8 cellular contexts compared by ENCODE assay signal in the genomic region with DNA sequence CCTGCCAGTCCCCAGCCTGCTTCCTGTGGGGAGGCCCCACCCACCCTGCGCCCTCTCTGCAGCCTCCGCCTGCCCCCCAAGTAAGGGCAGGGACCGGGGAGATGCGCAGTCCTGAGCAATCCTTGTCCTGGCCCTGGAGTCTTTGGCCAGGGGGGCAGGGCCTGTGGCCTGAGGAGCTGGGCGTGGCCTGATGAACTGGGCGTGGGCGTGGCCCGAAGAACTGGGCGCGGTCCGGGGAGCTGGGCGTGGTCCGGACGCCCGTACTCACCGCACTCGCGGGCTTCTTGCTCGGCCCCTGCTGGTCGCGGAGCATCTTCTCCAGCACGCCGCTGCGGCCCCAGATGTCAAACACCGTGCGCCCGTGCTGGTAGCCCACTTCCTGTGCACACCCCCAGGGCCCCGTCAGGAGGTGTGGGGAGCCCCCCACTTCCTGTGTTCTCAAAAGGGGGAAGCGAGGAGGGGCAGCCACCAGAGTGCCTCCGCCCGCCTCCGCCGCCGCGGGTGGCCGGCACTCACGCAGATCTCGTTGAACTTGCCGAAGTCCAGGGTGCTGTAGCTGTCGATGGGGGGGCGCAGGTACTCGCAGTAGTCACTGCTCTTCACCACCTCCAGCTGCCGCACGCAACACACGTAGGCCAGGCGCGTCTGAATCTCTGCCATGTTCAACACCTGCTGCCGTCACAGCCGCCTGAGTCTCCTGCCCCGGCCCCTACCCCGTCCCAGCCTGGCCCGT. TPM values are rescaled to one million over a fixed set of nuclear protein-coding genes. Genes with fewer than 3 reads are reported as not detected.
A peak's percentile ranks its signal among the peaks of the same experiment; 100 is the strongest.
DNase-seq lines count a peak whose midpoint lies in the region; ATAC-seq and TF ChIP-seq lines count a peak whose summit lies in the region.

No MANE protein-coding gene starts in this region.

- no peak overlapping the region for H2BK15ac ChIP-seq in mesenchymal stem cell (ENCODE audit: low read depth, poor library complexity, severe bottlenecking)

- peak overlapping the region; percentile 45 to 63 for H3K4me3 Mint-ChIP-seq in CD14-positive monocyte
- peak overlapping the region; percentile 82 to 83 for H3K4me3 Mint-ChIP-seq in stimulated activated naive CD8-positive, alpha-beta T cell treated with anti-CD3 and anti-CD28 coated beads, Interleukin-15, amount 100 ng/mL, for 72 hours
- H3K4me3 Mint-ChIP-seq in progenitor cell of endocrine pancreas (ENCODE audit: low read depth), result no peak overlapping the region

- no peak overlapping the region for H2BK120ac ChIP-seq in mesenchymal stem cell (ENCODE audit: low read depth, low read length)

- peaks cover 2 to 5% of the 10 kb centered on the region in 2 donors for H3K36me3 Mint-ChIP-seq in CD14-positive monocyte
- no peaks in the 10 kb centered on the region for H3K36me3 Mint-ChIP-seq in activated naive CD4-positive, alpha-beta T cell treated with anti-CD3 and anti-CD28 coated beads, Interleukin-2, amount 50 U/mL, for 72 hours
- peaks cover under 1% of the 10 kb centered on the region for H3K36me3 Mint-ChIP-seq in progenitor cell of endocrine pancreas (ENCODE audit: insufficient read depth)

- no peak overlapping the region for H2AFZ ChIP-seq in mesenchymal stem cell (ENCODE audit: low read depth, low read length)

- H3K27ac ChIP-seq in mesenchymal stem cell (ENCODE audit: low read length, poor library complexity, severe bottlenecking), result no peak overlapping the region

- H3K9me3 Mint-ChIP-seq in CD14-positive monocyte, result peaks cover 0 to 14% (median 7%) of the 10 kb centered on the region in 7 donors
- H3K9me3 Mint-ChIP-seq in activated naive CD4-positive, alpha-beta T cell treated with anti-CD3 and anti-CD28 coated beads, Interleukin-2, amount 50 U/mL, for 72 hours, result no peaks in the 10 kb centered on the region
- H3K9me3 Mint-ChIP-seq in stimulated activated naive CD8-positive, alpha-beta T cell treated with anti-CD3 and anti-CD28 coated beads, Interleukin-15, amount 100 ng/mL, for 72 hours, result no peaks in the 10 kb centered on the region
- no peaks in the 10 kb centered on the region for H3K9me3 Mint-ChIP-seq in progenitor cell of endocrine pancreas (ENCODE audit: low read depth)

- peak; percentile 30 for TF ChIP-seq CTCF in CD14-positive monocyte (IDR thresholded peaks at IDR 0.05)
- no peak for TF ChIP-seq CTCF in progenitor cell of endocrine pancreas (IDR thresholded peaks at IDR 0.05; ENCODE audit: unreplicated experiment)

- peak; percentile 85 for DNase-seq in CD14-positive monocyte (ENCODE audit: low spot score)
- peak; percentile 97 for DNase-seq in H7
- DNase-seq in activated naive CD4-positive, alpha-beta T cell treated with anti-CD3 and anti-CD28 coated beads, Interleukin-2, amount 50 U/mL, for 72 hours (ENCODE audit: low spot score in 2 of 2), result peak; percentile 83 to 85
- DNase-seq in mesenchymal stem cell, result peak; percentile 43
- peak; percentile 89 to 94 for DNase-seq in stimulated activated naive CD8-positive, alpha-beta T cell treated with anti-CD3 and anti-CD28 coated beads, Interleukin-15, amount 100 ng/mL, for 72 hours
- no peak for DNase-seq in progenitor cell of endocrine pancreas (ENCODE audit: low spot score, unreplicated experiment)

- no peak overlapping the region for H3K4ac ChIP-seq in mesenchymal stem cell (ENCODE audit: low read depth in 1 of 2, low read length in 2 of 2)

- peak; percentile 73 to 82 for ATAC-seq in activated naive CD4-positive, alpha-beta T cell treated with anti-CD3 and anti-CD28 coated beads, Interleukin-2, amount 50 U/mL, for 72 hours
- peak; percentile 86 for ATAC-seq in stimulated activated naive CD8-positive, alpha-beta T cell treated with anti-CD3 and anti-CD28 coated beads, Interleukin-15, amount 100 ng/mL, for 72 hours
- no peak for ATAC-seq in GM19023 (IDR thresholded peaks at IDR 0.05; ENCODE audit: unreplicated experiment)

- H4K8ac ChIP-seq in mesenchymal stem cell (ENCODE audit: low read length), result no peak overlapping the region

- no peak overlapping the region for H2AK5ac ChIP-seq in mesenchymal stem cell (ENCODE audit: low read length, severe bottlenecking)

- intact Hi-C loops in CD14-positive monocyte (cut with micrococcal nuclease), result loop anchor here in 1 of 2 donors (10.0 kb wide), 1 partner anchor 143 kb away; a partner anchor contains a TSS

- H2BK12ac ChIP-seq in mesenchymal stem cell (ENCODE audit: low read length in 2 of 2), result no peak overlapping the region

- H3K4me1 ChIP-seq in mesenchymal stem cell (ENCODE audit: control insufficient read depth, insufficient read depth, low read depth, low read length), result peaks cover 31% of the 10 kb centered on the region

- H3K14ac ChIP-seq in mesenchymal stem cell (ENCODE audit: low read length in 2 of 2), result no peak overlapping the region

- H3K4me1 Mint-ChIP-seq in CD14-positive monocyte, result peaks cover 3% of the 10 kb centered on the region
- H3K4me1 Mint-ChIP-seq in stimulated activated naive CD8-positive, alpha-beta T cell treated with anti-CD3 and anti-CD28 coated beads, Interleukin-15, amount 100 ng/mL, for 72 hours, result peaks cover 49% of the 10 kb centered on the region
- no peaks in the 10 kb centered on the region for H3K4me1 Mint-ChIP-seq in progenitor cell of endocrine pancreas (ENCODE audit: low read depth)

- H3K79me1 ChIP-seq in mesenchymal stem cell (replicated peaks; ENCODE audit: low read length, poor library complexity, severe bottlenecking), result peaks cover 8% of the 10 kb centered on the region

- H3K27me3 Mint-ChIP-seq in CD14-positive monocyte (ENCODE audit: low read depth in 3 of 3), result peaks cover 6 to 21% (median 11%) of the 10 kb centered on the region in 3 donors
- peaks cover under 1% of the 10 kb centered on the region for H3K27me3 Mint-ChIP-seq in stimulated activated naive CD8-positive, alpha-beta T cell treated with anti-CD3 and anti-CD28 coated beads, Interleukin-15, amount 100 ng/mL, for 72 hours
- peaks cover 12% of the 10 kb centered on the region for H3K27me3 Mint-ChIP-seq in progenitor cell of endocrine pancreas

- no peak overlapping the region for H3K9ac ChIP-seq in mesenchymal stem cell (ENCODE audit: low read length)

- H3K27me3 ChIP-seq in H7 (ENCODE audit: control insufficient read depth, insufficient read depth, low read length) (peaks cover 22% of the 10 kb centered on the region), mesenchymal stem cell (ENCODE audit: control insufficient read depth in 1 of 2, insufficient read depth in 1 of 2, low read length in 2 of 2) (peaks cover 0 to 2% of the 10 kb centered on the region in 2 experiments)

- no peaks in the 10 kb centered on the region for H3K9me3 ChIP-seq in mesenchymal stem cell (ENCODE audit: control insufficient read depth, low read length)

- no peak overlapping the region for H4K91ac ChIP-seq in mesenchymal stem cell (ENCODE audit: low read length)

- peak overlapping the region; percentile 16; the same call in 1 of the 2 replicates for H3K4me3 ChIP-seq in H7 (ENCODE audit: insufficient read depth, low read depth, low read length)
- no peak overlapping the region for H3K4me3 ChIP-seq in mesenchymal stem cell (ENCODE audit: insufficient read depth in 1 of 2, low read depth in 1 of 2, low read length in 2 of 2)

- H2BK5ac ChIP-seq in mesenchymal stem cell (ENCODE audit: low read depth, low read length, poor library complexity, severe bottlenecking), result no peak overlapping the region

- TF ChIP-seq POLR2A in Raji (IDR thresholded peaks at IDR 0.05; ENCODE audit: insufficient read depth, low read depth, low read length), result peak; percentile 49

- no peak overlapping the region for H3K23ac ChIP-seq in mesenchymal stem cell (ENCODE audit: low read length in 2 of 2)

- no peak overlapping the region for H3K18ac ChIP-seq in mesenchymal stem cell (ENCODE audit: low read depth in 1 of 2, low read length in 2 of 2)

- H3K4me2 ChIP-seq in mesenchymal stem cell (ENCODE audit: low read length, poor library complexity, severe bottlenecking), result no peak overlapping the region

- H3K27ac Mint-ChIP-seq in CD14-positive monocyte (peak overlapping the region in 2 of 7 donors; percentile 9 to 41), progenitor cell of endocrine pancreas (no peak overlapping the region)
- no peak overlapping the region for H3K27ac Mint-ChIP-seq in activated naive CD4-positive, alpha-beta T cell treated with anti-CD3 and anti-CD28 coated beads, Interleukin-2, amount 50 U/mL, for 72 hours
- H3K27ac Mint-ChIP-seq in stimulated activated naive CD8-positive, alpha-beta T cell treated with anti-CD3 and anti-CD28 coated beads, Interleukin-15, amount 100 ng/mL, for 72 hours, result peak overlapping the region; percentile 77 to 89

- H3K36me3 ChIP-seq in H7 (replicated peaks; ENCODE audit: control insufficient read depth, insufficient read depth, low read length), result peaks cover 1% of the 10 kb centered on the region; the same call in 1 of the 2 replicates
- peaks cover 6 to 22% of the 10 kb centered on the region in 2 experiments for H3K36me3 ChIP-seq in mesenchymal stem cell (ENCODE audit: control insufficient read depth in 1 of 2, insufficient read depth in 2 of 2, low read depth in 1 of 2, low read length in 2 of 2)

- WGBS in mesenchymal stem cell, result 54% methylated on average over 51 of the region's 52 CpGs

RNA-seq across cellular contexts. Expression of a gene that starts 2.7 kb away (rescaled TPM):
- polyA plus RNA-seq in CD14-positive monocyte, result 1 to 10 TPM; 4.6 to 5.3 TPM
- 37.9 and 39.0 TPM in 2 replicates for total RNA-seq in H7 (2014; rRNA removed; shearing (Covaris generic))
- 10 to 100 TPM; 12.0 to 61.3 TPM for total RNA-seq in activated naive CD4-positive, alpha-beta T cell treated with anti-CD3 and anti-CD28 coated beads, Interleukin-2, amount 50 U/mL, for 72 hours
- 30.2 TPM for polyA plus RNA-seq in mesenchymal stem cell (2013, experiment 1 of 2)
- polyA plus RNA-seq in mesenchymal stem cell (2013, experiment 2 of 2), result 30.0 TPM
- total RNA-seq in progenitor cell of endocrine pancreas, result 57.4 and 59.8 TPM in 2 replicates

RNA-seq across cellular contexts. Expression of a gene that starts 20.7 kb away (rescaled TPM):
- polyA plus RNA-seq in CD14-positive monocyte, result not detected
- total RNA-seq in H7 (2014; rRNA removed; shearing (Covaris generic)), result 0.55 and 0.76 TPM in 2 replicates
- total RNA-seq in activated naive CD4-positive, alpha-beta T cell treated with anti-CD3 and anti-CD28 coated beads, Interleukin-2, amount 50 U/mL, for 72 hours, result not detected
- 0.01 TPM for polyA plus RNA-seq in mesenchymal stem cell (2013, experiment 1 of 2)
- polyA plus RNA-seq in mesenchymal stem cell (2013, experiment 2 of 2), result 0.03 TPM
- total RNA-seq in progenitor cell of endocrine pancreas, result 2.7 and 3.2 TPM in 2 replicates

RNA-seq across cellular contexts. Expression of a gene that starts 38.6 kb away (rescaled TPM):
- 1 to 10 TPM; 1.3 to 1.6 TPM for polyA plus RNA-seq in CD14-positive monocyte
- total RNA-seq in H7 (2014; rRNA removed; shearing (Covaris generic)), result 0.78 and 1.0 TPM in 2 replicates
- 1 to 10 TPM in 1 of 2 donors, not detected in 1; 1.5 TPM for total RNA-seq in activated naive CD4-positive, alpha-beta T cell treated with anti-CD3 and anti-CD28 coated beads, Interleukin-2, amount 50 U/mL, for 72 hours
- 0.21 TPM for polyA plus RNA-seq in mesenchymal stem cell (2013, experiment 1 of 2)
- polyA plus RNA-seq in mesenchymal stem cell (2013, experiment 2 of 2), result 0.14 TPM
- 15.3 and 16.3 TPM in 2 replicates for total RNA-seq in progenitor cell of endocrine pancreas

RNA-seq across cellular contexts. Expression of a gene that starts 38.9 kb away (rescaled TPM):
- 1 to 10 TPM; 2.0 to 3.0 TPM for polyA plus RNA-seq in CD14-positive monocyte
- 7.0 and 15.7 TPM in 2 replicates for total RNA-seq in H7 (2014; rRNA removed; shearing (Covaris generic))
- 10 to 100 TPM in 1 of 2 donors, 1 to 10 TPM in 1; 7.9 to 14.8 TPM for total RNA-seq in activated naive CD4-positive, alpha-beta T cell treated with anti-CD3 and anti-CD28 coated beads, Interleukin-2, amount 50 U/mL, for 72 hours
- polyA plus RNA-seq in mesenchymal stem cell (2013, experiment 1 of 2), result 7.1 TPM
- 7.2 TPM for polyA plus RNA-seq in mesenchymal stem cell (2013, experiment 2 of 2)
- total RNA-seq in progenitor cell of endocrine pancreas, result 31.7 and 33.8 TPM in 2 replicates

Comparison
In these comparisons a context has a peak if more than half of its experiments do, and no peak if none do; other contexts are left out.
1. H3K27ac Mint-ChIP-seq: peak in stimulated activated naive CD8-positive, alpha-beta T cell treated with anti-CD3 and anti-CD28 coated beads, Interleukin-15, amount 100 ng/mL, for 72 hours (2 of 2); none in activated naive CD4-positive, alpha-beta T cell treated with anti-CD3 and anti-CD28 coated beads, Interleukin-2, amount 50 U/mL, for 72 hours (0 of 2) and progenitor cell of endocrine pancreas (single experiment).